ENCODE assay signal across 8 cellular contexts in genomic region chr10:69334258-69335062, GRCh38. TPM values are rescaled to one million over a fixed set of nuclear protein-coding genes. Genes with fewer than 3 reads are reported as not detected.
DNase-seq lines count a peak whose midpoint lies in the region; ATAC-seq and TF ChIP-seq lines count a peak whose summit lies in the region.

No MANE protein-coding gene starts in this region.

- H2AFZ ChIP-seq in GM23338 = no peak overlapping the region

- CTCF ChIA-PET in activated CD4-positive, alpha-beta memory T cell treated with anti-CD3 and anti-CD28 coated beads, Interleukin-2, amount 10 ng/mL, durations not matched to agents 7 days and 5 days (lab: Charles Lee) = interaction anchor here (1.3 kb wide), 1 partner anchor 74 kb away, joined by 3 read pairs; no protein-coding TSS in a partner anchor

- 0 out of 2 replicates have a peak, but pooled peaks cover 9% of the 10 kb centered on the region for H3K36me3 ChIP-seq in GM23338 (ENCODE audit: insufficient read depth)

- H3F3A ChIP-seq in GM23338 (replicated peaks; ENCODE audit: low read depth) = peaks cover 8% of the 10 kb centered on the region

- no peak overlapping the region for H3K4me2 ChIP-seq in GM23338

- H3K4me1 ChIP-seq in GM23338 (ENCODE audit: insufficient read depth) = peaks cover 85% of the 10 kb centered on the region

- H3K27me3 ChIP-seq in GM23338 (ENCODE audit: insufficient read depth) = no peaks in the 10 kb centered on the region

- intact Hi-C loops in left ventricle myocardium superior (cut with micrococcal nuclease) = no loop called here

- DNase-seq in GM23338 (ENCODE audit: low spot score) (no peak), left ventricle myocardium superior (no peak), Kasumi-1 (lab: John Stamatoyannopoulos, UW) (no peak), NCI-H1436 (lab: John Stamatoyannopoulos, UW) (no peak), iPS-NIHi11 (ENCODE audit: low spot score) (no peak)
- DNase-seq in activated CD4-positive, alpha-beta memory T cell treated with anti-CD3 and anti-CD28 coated beads, Interleukin-2, amount 10 ng/mL, durations not matched to agents 7 days and 5 days = no peak
- DNase-seq in stimulated activated effector memory CD8-positive, alpha-beta T cell treated with anti-CD3 and anti-CD28 coated beads, Interleukin-12 subunit alpha, Interleukin-12 subunit beta, amount 100 ng/mL, for 72 hours (ENCODE audit: low spot score in 2 of 2) = no peak

- H3K27ac Mint-ChIP-seq in GM23338 = peak overlapping the region; percentile 93
- H3K27ac Mint-ChIP-seq in activated CD4-positive, alpha-beta memory T cell treated with anti-CD3 and anti-CD28 coated beads, Interleukin-2, amount 10 ng/mL, durations not matched to agents 7 days and 5 days = peak overlapping the region; percentile 77
- peak overlapping the region; percentile 93 for H3K27ac Mint-ChIP-seq in stimulated activated effector memory CD8-positive, alpha-beta T cell treated with anti-CD3 and anti-CD28 coated beads, Interleukin-12 subunit alpha, Interleukin-12 subunit beta, amount 100 ng/mL, for 72 hours

- no peak overlapping the region for H3K4me3 ChIP-seq in GM23338

- H3K27ac ChIP-seq in GM23338 (ENCODE audit: low read depth) = peak overlapping the region; percentile 93

- POLR2A ChIA-PET in activated CD4-positive, alpha-beta memory T cell treated with anti-CD3 and anti-CD28 coated beads, Interleukin-2, amount 10 ng/mL, durations not matched to agents 7 days and 5 days (lab: Charles Lee) = interaction anchor here (3.9 to 4.7 kb wide), 2 partner anchors 10 to 15 kb away, joined by 14 to 35 read pairs; no protein-coding TSS in a partner anchor

- H3K9me2 ChIP-seq in GM23338 (ENCODE audit: insufficient read depth) = no peaks in the 10 kb centered on the region

- H3K36me3 Mint-ChIP-seq in GM23338 (ENCODE audit: low read depth) = peaks cover 29% of the 10 kb centered on the region
- peaks cover 37% of the 10 kb centered on the region for H3K36me3 Mint-ChIP-seq in activated CD4-positive, alpha-beta memory T cell treated with anti-CD3 and anti-CD28 coated beads, Interleukin-2, amount 10 ng/mL, durations not matched to agents 7 days and 5 days (ENCODE audit: low read depth)
- peaks cover 77% of the 10 kb centered on the region for H3K36me3 Mint-ChIP-seq in stimulated activated effector memory CD8-positive, alpha-beta T cell treated with anti-CD3 and anti-CD28 coated beads, Interleukin-12 subunit alpha, Interleukin-12 subunit beta, amount 100 ng/mL, for 72 hours

- no peak for TF ChIP-seq CTCF in GM23338 (conservative IDR thresholded peaks at IDR 0.05; ENCODE audit: low read depth in 2 of 2)

- H3K27me3 Mint-ChIP-seq in GM23338 (ENCODE audit: insufficient read depth, low read depth, poor library complexity) = peaks cover 28% of the 10 kb centered on the region
- no peaks in the 10 kb centered on the region for H3K27me3 Mint-ChIP-seq in activated CD4-positive, alpha-beta memory T cell treated with anti-CD3 and anti-CD28 coated beads, Interleukin-2, amount 10 ng/mL, durations not matched to agents 7 days and 5 days

- no peak overlapping the region for H3K4me3 Mint-ChIP-seq in GM23338
- H3K4me3 Mint-ChIP-seq in activated CD4-positive, alpha-beta memory T cell treated with anti-CD3 and anti-CD28 coated beads, Interleukin-2, amount 10 ng/mL, durations not matched to agents 7 days and 5 days = peak overlapping the region; percentile 34
- peak overlapping the region; percentile 77 for H3K4me3 Mint-ChIP-seq in stimulated activated effector memory CD8-positive, alpha-beta T cell treated with anti-CD3 and anti-CD28 coated beads, Interleukin-12 subunit alpha, Interleukin-12 subunit beta, amount 100 ng/mL, for 72 hours

- peaks cover 2% of the 10 kb centered on the region; the same call in 1 of the 2 replicates for H4K20me1 ChIP-seq in GM23338 (replicated peaks; ENCODE audit: insufficient read depth)

- ATAC-seq in GM23338 (no peak), left ventricle myocardium superior (peak; percentile 8), GM21390 (IDR thresholded peaks at IDR 0.05; ENCODE audit: unreplicated experiment) (no peak)
- ATAC-seq in stimulated activated effector memory CD8-positive, alpha-beta T cell treated with anti-CD3 and anti-CD28 coated beads, Interleukin-12 subunit alpha, Interleukin-12 subunit beta, amount 100 ng/mL, for 72 hours = peak; percentile 84

- H3K4me1 Mint-ChIP-seq in GM23338 = peaks cover 87% of the 10 kb centered on the region
- H3K4me1 Mint-ChIP-seq in activated CD4-positive, alpha-beta memory T cell treated with anti-CD3 and anti-CD28 coated beads, Interleukin-2, amount 10 ng/mL, durations not matched to agents 7 days and 5 days = peaks cover 60% of the 10 kb centered on the region
- H3K4me1 Mint-ChIP-seq in stimulated activated effector memory CD8-positive, alpha-beta T cell treated with anti-CD3 and anti-CD28 coated beads, Interleukin-12 subunit alpha, Interleukin-12 subunit beta, amount 100 ng/mL, for 72 hours = peaks cover 77% of the 10 kb centered on the region

- peaks cover 94% of the 10 kb centered on the region for H3K79me2 ChIP-seq in GM23338 (replicated peaks; ENCODE audit: insufficient read depth)

- no peaks in the 10 kb centered on the region for H3K9me3 Mint-ChIP-seq in GM23338
- H3K9me3 Mint-ChIP-seq in activated CD4-positive, alpha-beta memory T cell treated with anti-CD3 and anti-CD28 coated beads, Interleukin-2, amount 10 ng/mL, durations not matched to agents 7 days and 5 days = no peaks in the 10 kb centered on the region
- H3K9me3 Mint-ChIP-seq in stimulated activated effector memory CD8-positive, alpha-beta T cell treated with anti-CD3 and anti-CD28 coated beads, Interleukin-12 subunit alpha, Interleukin-12 subunit beta, amount 100 ng/mL, for 72 hours = no peaks in the 10 kb centered on the region

TF ChIP-seq in GM23338, 12 proteins besides CTCF, POLR2A, EP300 and RAD21:
- TF ChIP-seq CREB1 (CRISPR knock-in tag; IDR thresholded peaks at IDR 0.05; ENCODE audit: low read depth) (no peak), ETS1 (IDR thresholded peaks at IDR 0.05) (no peak), JUNB (IDR thresholded peaks at IDR 0.05; ENCODE audit: unreplicated experiment) (no peak), ZNF114 (CRISPR knock-in tag; IDR thresholded peaks at IDR 0.05) (no peak), EZH2 (IDR thresholded peaks at IDR 0.05; ENCODE audit: low read depth, unreplicated experiment) (no peak), NANOG (IDR thresholded peaks at IDR 0.05; ENCODE audit: borderline replicate concordance) (no peak), EZH2phosphoT487 (IDR thresholded peaks at IDR 0.05; ENCODE audit: unreplicated experiment) (no peak), STAT1 (IDR thresholded peaks at IDR 0.05; ENCODE audit: unreplicated experiment) (no peak)
TF ChIP-seq in GM23338: peak in this region for 0.

RNA-seq across cellular contexts. Expression of gene HK1, which starts 56.2 kb away (rescaled TPM):
- 197 and 229 TPM in 2 replicates for total RNA-seq in GM23338 (2014; rRNA removed; shearing (Covaris generic))
- 70.0 and 76.6 TPM in 2 replicates for polyA plus RNA-seq in GM23338 (2016; fragmentation: Nextera tagmentation; extraction: Ambion mirVana)
- 100 to 1,000 TPM; 142 to 146 TPM for total RNA-seq in activated CD4-positive, alpha-beta memory T cell treated with anti-CD3 and anti-CD28 coated beads, Interleukin-2, amount 10 ng/mL, durations not matched to agents 7 days and 5 days
- total RNA-seq in left ventricle myocardium superior = 210 TPM

Comparison
In these comparisons a context has a peak if more than half of its experiments do, and no peak if none do; other contexts are left out.
1. ATAC-seq: peak in left ventricle myocardium superior (single experiment) and stimulated activated effector memory CD8-positive, alpha-beta T cell treated with anti-CD3 and anti-CD28 coated beads, Interleukin-12 subunit alpha, Interleukin-12 subunit beta, amount 100 ng/mL, for 72 hours (single experiment); none in GM23338 (single experiment) and GM21390 (single experiment).
2. Peak in every context shown above with its lines, with median percentiles within 50 percentile points of each other: H3K27ac Mint-ChIP-seq.